In genomic region chr10:73590881-73591577, GRCh38 we compare ENCODE assay signal across 8 cellular contexts. TPM values are rescaled to one million over a fixed set of nuclear protein-coding genes. Genes with fewer than 3 reads are reported as not detected.
DNase-seq lines count a peak whose midpoint lies in the region; ATAC-seq, FAIRE-seq and TF ChIP-seq lines count a peak whose summit lies in the region.

Gene USP54, minus strand, starts transcription at chr10:73591342. Its CDS starts 15,684 bp downstream, at chr10:73575658.

- peak within 1 kb of the TSS; percentile 96 for H3K27ac ChIP-seq in 22Rv1
- peak within 1 kb of the TSS; percentile 14 for H3K27ac ChIP-seq in fibroblast of lung (ENCODE audit: insufficient read depth, low read length)
- peak within 1 kb of the TSS; percentile 78 for H3K27ac ChIP-seq in vagina

- H3K4me3 ChIP-seq in fibroblast of lung (replicated peaks in 1 of 4; ENCODE audit: control extremely low read depth in 1 of 4, insufficient read depth in 1 of 4, low read depth in 3 of 4, low read length in 4 of 4): peak within 1 kb of the TSS in 1 of 4 experiments; percentile 3
- H3K4me3 ChIP-seq in vagina: no peak within 1 kb of the TSS

- intact Hi-C loops in vagina (cut with DNase I): no loop called here

- peak within 1 kb of the TSS; percentile 4 for H3K4me2 ChIP-seq in fibroblast of lung (ENCODE audit: extremely low read depth, insufficient read depth, low read length)

- TF ChIP-seq POLR2A in vagina (IDR thresholded peaks at IDR 0.05): no peak

- H3K9ac ChIP-seq in fibroblast of lung (ENCODE audit: insufficient read depth, low read length): no peak within 1 kb of the TSS

- FAIRE-seq in GM18507 (lab: Jason Lieb, UNC): peak; percentile 57

- H3K36me3 ChIP-seq in fibroblast of lung (ENCODE audit: control insufficient read depth, insufficient read depth, low read length) (no peaks in the 10 kb centered on the region), vagina (no peaks in the 10 kb centered on the region)

- peak within 1 kb of the TSS; percentile 11 for H2AFZ ChIP-seq in fibroblast of lung (ENCODE audit: low read length)

- TF ChIP-seq CTCF in 22Rv1 (IDR thresholded peaks at IDR 0.05) (no peak), fibroblast of lung (conservative IDR thresholded peaks at IDR 0.05 in 1 of 2, IDR thresholded peaks at IDR 0.05 in 1 of 2; ENCODE audit: low read depth in 1 of 2, low read length in 2 of 2) (no peak), vagina (IDR thresholded peaks at IDR 0.05) (no peak)

- no peaks in the 10 kb centered on the region for H3K9me3 ChIP-seq in fibroblast of lung (ENCODE audit: control insufficient read depth, insufficient read depth, low read depth, low read length)
- no peaks in the 10 kb centered on the region for H3K9me3 ChIP-seq in vagina

- ATAC-seq in GM18867 (IDR thresholded peaks at IDR 0.05; ENCODE audit: unreplicated experiment): no peak

- no peak for DNase-seq in GM18507 (ENCODE audit: extremely low spot score, insufficient read length, low read depth)
- DNase-seq in UCSD-AML1 (lab: John Stamatoyannopoulos, UW; ENCODE audit: unreplicated experiment): peak; percentile 17
- DNase-seq in fibroblast of lung (ENCODE audit: low read depth in 2 of 2): peak; percentile 44 to 89
- peak; percentile 93 for DNase-seq in myocyte (ENCODE audit: low read depth)
- no peak for DNase-seq in vagina (ENCODE audit: extremely low spot score in 2 of 2)
- no peak for DNase-seq in stimulated activated CD4-positive, alpha-beta T cell treated with anti-CD3 and anti-CD28 coated beads, Interleukin-2, amount 100 ng/mL, for 24 hours

- H3K4me1 ChIP-seq in fibroblast of lung (ENCODE audit: control insufficient read depth, extremely low read depth, insufficient read depth, low read length) (peaks cover 4% of the 10 kb centered on the region), vagina (peaks cover 34% of the 10 kb centered on the region)

- H4K20me1 ChIP-seq in fibroblast of lung (ENCODE audit: control insufficient read depth, extremely low read depth, insufficient read depth, low read length): no peaks in the 10 kb centered on the region

- no peaks in the 10 kb centered on the region for H3K79me2 ChIP-seq in fibroblast of lung (ENCODE audit: control insufficient read depth, insufficient read depth, low read length)

- H3K27me3 ChIP-seq in fibroblast of lung (ENCODE audit: control insufficient read depth, insufficient read depth, low read length): no peaks in the 10 kb centered on the region
- no peaks in the 10 kb centered on the region for H3K27me3 ChIP-seq in vagina

RNA-seq across cellular contexts. Expression of gene USP54, which starts in this region (rescaled TPM):
- total RNA-seq in fibroblast of lung: 6.4 and 9.9 TPM in 2 replicates
- 7.8 and 9.5 TPM in 2 replicates for polyA plus RNA-seq in fibroblast of lung
- 3.2 and 4.1 TPM in 2 replicates for polyA plus RNA-seq in fibroblast of lung (2012)
- 12.2 and 15.1 TPM in 2 replicates for polyA minus RNA-seq in fibroblast of lung (ENCODE audit: low replicate concordance)
- total RNA-seq in myocyte: 79.9 and 88.8 TPM in 2 replicates
- polyA plus RNA-seq in myocyte (2012): 46.4 TPM
- total RNA-seq in vagina: 27.7 TPM

Comparison
In these comparisons a context has a peak if more than half of its experiments do, and no peak if none do; other contexts are left out.
1. H3K27ac ChIP-seq: peak in every context shown above with its lines; median percentile 96 in 22Rv1; 78 in vagina; 14 in fibroblast of lung.
2. DNase-seq: peak in UCSD-AML1 (single experiment), fibroblast of lung (2 of 2) and myocyte (single experiment); none in GM18507 (single experiment), vagina (0 of 2) and stimulated activated CD4-positive, alpha-beta T cell treated with anti-CD3 and anti-CD28 coated beads, Interleukin-2, amount 100 ng/mL, for 24 hours (0 of 2).